ENCODE assay signal across 14 cellular contexts in genomic region chr7:46569117-46569433, GRCh38.
A peak's percentile ranks its signal among the peaks of the same experiment; 100 is the strongest.
DNase-seq lines count a peak whose midpoint lies in the region; ATAC-seq, FAIRE-seq and TF ChIP-seq lines count a peak whose summit lies in the region.
"Had no signal": no experiment of that assay in that cellular context is flagged by ENCODE, and none has a peak within 500 bp of the region (broad histone marks: within the 10 kb centered on the region; RNA-seq: fewer than 3 reads in every experiment).

No MANE protein-coding gene starts in this region.

- H3K4me3 Mint-ChIP-seq in astrocyte (ENCODE audit: unreplicated experiment) = no peak overlapping the region
- H3K4me3 Mint-ChIP-seq: activated naive CD8-positive, alpha-beta T cell had no signal

- in situ Hi-C loops in HepG2 (cut with HindIII; ENCODE audit: extremely low pct_ligation_motif_present, low pct_unique_long_range_greater_than_20kb) = no loop called here

- no peaks in the 10 kb centered on the region for H3K36me3 Mint-ChIP-seq in astrocyte (ENCODE audit: low read depth, unreplicated experiment)
- H3K36me3 Mint-ChIP-seq: activated naive CD8-positive, alpha-beta T cell had no signal

- intact Hi-C loops in HepG2 (cut with micrococcal nuclease; ENCODE audit: unreplicated experiment) = loop anchor here (10.0 kb wide), 1 partner anchor 1774 kb away; the partner anchor contains the start of gene PPIA

- H3K4me3 ChIP-seq in astrocyte (ENCODE audit: insufficient read depth, low read depth, low read length) (no peak overlapping the region), HepG2 (replicated peaks in 1 of 3; ENCODE audit: insufficient read depth in 1 of 3, low read depth in 2 of 3, low read length in 3 of 3) (no peak overlapping the region), gastroesophageal sphincter (no peak overlapping the region)

- BruUV-seq in HepG2 (replicated peaks; lab: Mats Ljungman, UMichigan) = no TSS peak

- peaks cover 2% of the 10 kb centered on the region for H3K9me3 Mint-ChIP-seq in astrocyte (ENCODE audit: unreplicated experiment)

- WGBS in HepG2 (ENCODE audit: low lambda C conversion rate) = no CpG with 5 or more reads among the region's 2 CpGs
- WGBS in gastroesophageal sphincter (ENCODE audit: low coverage in 1 of 2), 2 donors = 0 to 50% methylated on average over 1 of the region's 2 CpGs

- no peaks in the 10 kb centered on the region for H3K79me2 ChIP-seq in astrocyte (ENCODE audit: insufficient read depth, low read length)
- no peaks in the 10 kb centered on the region for H3K79me2 ChIP-seq in HepG2 (ENCODE audit: insufficient read depth, low read length)

- H3K27me3 Mint-ChIP-seq in astrocyte (ENCODE audit: low read depth, unreplicated experiment) = no peaks in the 10 kb centered on the region
- H3K27me3 Mint-ChIP-seq: activated naive CD8-positive, alpha-beta T cell had no signal

- H3K4me1 ChIP-seq in astrocyte (ENCODE audit: insufficient read depth, low read length) (no peaks in the 10 kb centered on the region), HepG2 (ENCODE audit: insufficient read depth, low read length) (no peaks in the 10 kb centered on the region), gastroesophageal sphincter (no peaks in the 10 kb centered on the region)

- no peak overlapping the region for H3K27ac Mint-ChIP-seq in astrocyte (ENCODE audit: unreplicated experiment)
- H3K27ac Mint-ChIP-seq: activated naive CD8-positive, alpha-beta T cell had no signal

- peak overlapping the region; percentile 9 for H2AFZ ChIP-seq in astrocyte (ENCODE audit: low read depth, low read length)
- H2AFZ ChIP-seq in HepG2 (ENCODE audit: low read length) = no peak overlapping the region

- POLR2A ChIA-PET in HepG2 (lab: Yijun Ruan, JAX) = no interaction called here

- CTCF ChIA-PET in HepG2 (lab: Yijun Ruan, JAX; ENCODE audit: low intra/inter-chr PET ratio, low total read pairs) = no interaction called here

- DNase-seq in A172 (ENCODE audit: low spot score) (peak; percentile 75), HT-29 (ENCODE audit: low spot score) (peak; percentile 67), astrocyte (ENCODE audit: low read depth) (peak; percentile 17), HepG2 (ENCODE audit: low spot score) (peak; percentile 3), DMS 273 (lab: John Stamatoyannopoulos, UW; ENCODE audit: unreplicated experiment) (no peak), HuH-7 (ENCODE audit: low spot score) (no peak)
- DNase-seq: cortex of kidney, GDM1, NCI-H1436, retina had no signal

- no peak overlapping the region for H3K27ac ChIP-seq in astrocyte (ENCODE audit: low read depth, low read length)
- no peak overlapping the region for H3K27ac ChIP-seq in HepG2 (ENCODE audit: extremely low read length, insufficient read depth, low read length)
- H3K27ac ChIP-seq in gastroesophageal sphincter = no peak overlapping the region

- no peak for FAIRE-seq in astrocyte (lab: Jason Lieb, UNC)
- no peak for FAIRE-seq in HepG2 (lab: Jason Lieb, UNC)
- FAIRE-seq: frontal cortex had no signal

- H3K9ac ChIP-seq in astrocyte (ENCODE audit: low read length) = no peak overlapping the region
- no peak overlapping the region for H3K9ac ChIP-seq in HepG2 (ENCODE audit: insufficient read depth, low read depth, low read length)

- no peak for TF ChIP-seq EP300 in HepG2 (IDR thresholded peaks at IDR 0.05; ENCODE audit: low read depth in 2 of 2, low read length in 2 of 2)
- no peak for TF ChIP-seq EP300 in HepG2 (CRISPR knock-in tag; IDR thresholded peaks at IDR 0.05; ENCODE audit: borderline replicate concordance)
- no peak for TF ChIP-seq EP300 in gastroesophageal sphincter (IDR thresholded peaks at IDR 0.05)

- no peak for TF ChIP-seq CTCF in astrocyte (IDR thresholded peaks at IDR 0.05; ENCODE audit: insufficient read depth, low read depth, low read length)
- no peak for TF ChIP-seq CTCF in HepG2 (CRISPR knock-in tag; IDR thresholded peaks at IDR 0.05)
- no peak for TF ChIP-seq CTCF in gastroesophageal sphincter (IDR thresholded peaks at IDR 0.05)

- H3K36me3 ChIP-seq in astrocyte (ENCODE audit: insufficient read depth, low read length) (no peaks in the 10 kb centered on the region), HepG2 (replicated peaks in 1 of 2; ENCODE audit: control insufficient read depth in 1 of 2, insufficient read depth in 2 of 2, low read length in 2 of 2) (no peaks in the 10 kb centered on the region), gastroesophageal sphincter (no peaks in the 10 kb centered on the region)

- no peaks in the 10 kb centered on the region for H4K20me1 ChIP-seq in astrocyte (ENCODE audit: insufficient read depth, low read length)
- no peaks in the 10 kb centered on the region for H4K20me1 ChIP-seq in HepG2 (ENCODE audit: insufficient read depth, low read length)

- TF ChIP-seq POLR2A in HepG2 (IDR thresholded peaks at IDR 0.05; ENCODE audit: insufficient read depth in 1 of 2, low read depth in 2 of 2, low read length in 2 of 2) = no peak
- no peak for TF ChIP-seq POLR2A in gastroesophageal sphincter (IDR thresholded peaks at IDR 0.05)

- H3K4me2 ChIP-seq in astrocyte (ENCODE audit: low read length) = peak overlapping the region; percentile 11
- no peak overlapping the region for H3K4me2 ChIP-seq in HepG2 (ENCODE audit: low read depth, low read length)

- H3K4me1 Mint-ChIP-seq in astrocyte (ENCODE audit: low read depth, unreplicated experiment) = peaks cover 11% of the 10 kb centered on the region

- H3K27me3 ChIP-seq in astrocyte (ENCODE audit: insufficient read depth, low read length) = no peaks in the 10 kb centered on the region
- H3K27me3 ChIP-seq in HepG2 (ENCODE audit: control insufficient read depth in 1 of 2, insufficient read depth in 2 of 2, low read length in 2 of 2) = no peaks in the 10 kb centered on the region
- no peaks in the 10 kb centered on the region for H3K27me3 ChIP-seq in gastroesophageal sphincter

- ATAC-seq in HepG2 = peak; percentile 65
- no peak for ATAC-seq in gastroesophageal sphincter
- no peak for ATAC-seq in HG03439 (IDR thresholded peaks at IDR 0.05; ENCODE audit: unreplicated experiment)

- no peak for TF ChIP-seq RAD21 in HepG2 (CRISPR knock-in tag; IDR thresholded peaks at IDR 0.05)

- H3K9me3 ChIP-seq in astrocyte (ENCODE audit: insufficient read depth, low read depth, low read length) (no peaks in the 10 kb centered on the region), HepG2 (ENCODE audit: low read length) (no peaks in the 10 kb centered on the region), gastroesophageal sphincter (no peaks in the 10 kb centered on the region)

TF ChIP-seq in HepG2, 621 proteins besides CTCF, POLR2A, EP300 and RAD21 (continues in another document):
- no peak for TF ChIP-seq SIN3A (IDR thresholded peaks at IDR 0.05; ENCODE audit: borderline replicate concordance, low read depth, low read length)
- no peak for TF ChIP-seq NFE2L2 (IDR thresholded peaks at IDR 0.05; ENCODE audit: low read length)
- TF ChIP-seq ZBTB20 (CRISPR knock-in tag; IDR thresholded peaks at IDR 0.05; ENCODE audit: borderline replicate concordance, low read depth) = no peak
- no peak for TF ChIP-seq GLMP (CRISPR knock-in tag; IDR thresholded peaks at IDR 0.05; ENCODE audit: borderline replicate concordance)
- TF ChIP-seq CHD2 (IDR thresholded peaks at IDR 0.05; ENCODE audit: low read depth, low read length) = no peak
- TF ChIP-seq ZNF703 (CRISPR knock-in tag; IDR thresholded peaks at IDR 0.05; ENCODE audit: borderline replicate concordance) = no peak
- TF ChIP-seq ZFP41 (CRISPR knock-in tag; IDR thresholded peaks at IDR 0.05; ENCODE audit: borderline replicate concordance) = no peak
- TF ChIP-seq U2AF2 (IDR thresholded peaks at IDR 0.05; ENCODE audit: low read depth, low read length) = no peak
- no peak for TF ChIP-seq ZNF556 (CRISPR knock-in tag; IDR thresholded peaks at IDR 0.05; ENCODE audit: borderline replicate concordance)
- no peak for TF ChIP-seq ZSCAN21 (CRISPR knock-in tag; IDR thresholded peaks at IDR 0.05; ENCODE audit: borderline replicate concordance)
- TF ChIP-seq ZIK1 (CRISPR knock-in tag; IDR thresholded peaks at IDR 0.05; ENCODE audit: borderline replicate concordance, low read depth) = no peak
- TF ChIP-seq MEIS1 (CRISPR knock-in tag; IDR thresholded peaks at IDR 0.05; ENCODE audit: borderline replicate concordance) = no peak
- TF ChIP-seq NFYB (CRISPR knock-in tag; IDR thresholded peaks at IDR 0.05) = no peak
- no peak for TF ChIP-seq ZNF597 (CRISPR knock-in tag; IDR thresholded peaks at IDR 0.05)
- no peak for TF ChIP-seq ZSCAN20 (CRISPR knock-in tag; IDR thresholded peaks at IDR 0.05; ENCODE audit: borderline replicate concordance)
- TF ChIP-seq ZC3H4 (CRISPR knock-in tag; IDR thresholded peaks at IDR 0.05; ENCODE audit: borderline replicate concordance) = no peak
- no peak for TF ChIP-seq CCDC6 (CRISPR knock-in tag; IDR thresholded peaks at IDR 0.05)

Comparison
In these comparisons a context has a peak if more than half of its experiments do, and no peak if none do; other contexts are left out.
1. DNase-seq: peak in A172 (single experiment), HT-29 (single experiment), astrocyte (single experiment) and HepG2 (single experiment); none in DMS 273 (single experiment) and HuH-7 (single experiment).